ENCODE assay signal across 8 cellular contexts in genomic region chr10:60549686-60550085, GRCh38.
DNase-seq lines count a peak whose midpoint lies in the region; ATAC-seq and TF ChIP-seq lines count a peak whose summit lies in the region.

No MANE protein-coding gene starts in this region.

- TF ChIP-seq EP300 in gastroesophageal sphincter (IDR thresholded peaks at IDR 0.05) = no peak

- no peaks in the 10 kb centered on the region for H4K20me1 ChIP-seq in MM.1S (ENCODE audit: insufficient read depth, low read length)

- DNase-seq in NCI-H2171 treated with DMSO at 0.1 percent for 48 hours (lab: John Stamatoyannopoulos, UW) (peak; percentile 27), NCI-H2171 (lab: John Stamatoyannopoulos, UW) (no peak), MM.1S (peak; percentile 55), cerebellar cortex (ENCODE audit: low spot score) (peak; percentile 44), retinal pigment epithelial cell (ENCODE audit: low read depth) (no peak)

- TF ChIP-seq POLR2A in gastroesophageal sphincter (IDR thresholded peaks at IDR 0.05) = no peak

- H2AFZ ChIP-seq in MM.1S (ENCODE audit: low read length) = no peak overlapping the region

- H3K9me3 ChIP-seq in MM.1S (replicated peaks; ENCODE audit: insufficient read depth, low read length) (no peaks in the 10 kb centered on the region), gastroesophageal sphincter (no peaks in the 10 kb centered on the region)

- no peak overlapping the region for H3K4me2 ChIP-seq in MM.1S (ENCODE audit: low read depth, low read length)

- H3F3A ChIP-seq in MM.1S (ENCODE audit: insufficient read depth, low read length) = no peaks in the 10 kb centered on the region

- H3K36me3 ChIP-seq in MM.1S (replicated peaks; ENCODE audit: insufficient read depth, low read length) (no peaks in the 10 kb centered on the region), gastroesophageal sphincter (no peaks in the 10 kb centered on the region)

- H3K4me3 ChIP-seq in MM.1S (ENCODE audit: low read length) = no peak overlapping the region
- no peak overlapping the region for H3K4me3 ChIP-seq in retinal pigment epithelial cell (ENCODE audit: low read length)
- no peak overlapping the region for H3K4me3 ChIP-seq in gastroesophageal sphincter

- H3K4me1 ChIP-seq in MM.1S (ENCODE audit: low read length) (no peaks in the 10 kb centered on the region), gastroesophageal sphincter (no peaks in the 10 kb centered on the region)

- H3K27me3 ChIP-seq in MM.1S (replicated peaks; ENCODE audit: insufficient read depth, low read length) (no peaks in the 10 kb centered on the region), gastroesophageal sphincter (no peaks in the 10 kb centered on the region)

- TF ChIP-seq CTCF in MM.1S (IDR thresholded peaks at IDR 0.05; ENCODE audit: low read length) (peak; percentile 56), retinal pigment epithelial cell (conservative IDR thresholded peaks at IDR 0.05; ENCODE audit: low read depth, low read length) (peak; percentile 51), gastroesophageal sphincter (IDR thresholded peaks at IDR 0.05) (no peak)

- WGBS in gastroesophageal sphincter (ENCODE audit: low coverage in 1 of 2), 2 donors = 46 to 80% methylated on average over 1 of the region's 1 CpG

- H3K27ac ChIP-seq in MM.1S (ENCODE audit: low read length) (no peak overlapping the region), gastroesophageal sphincter (no peak overlapping the region)

- H3K9me2 ChIP-seq in MM.1S (replicated peaks; ENCODE audit: insufficient read depth, low read length) = no peaks in the 10 kb centered on the region

- ATAC-seq in HG03108 (IDR thresholded peaks at IDR 0.05; ENCODE audit: unreplicated experiment) (no peak), HG02588 (IDR thresholded peaks at IDR 0.05; ENCODE audit: unreplicated experiment) (no peak), gastroesophageal sphincter (no peak)

- no peak overlapping the region for H3K9ac ChIP-seq in MM.1S (ENCODE audit: low read length)

- H3K79me2 ChIP-seq in MM.1S (ENCODE audit: low read length) = no peaks in the 10 kb centered on the region

Comparison
In these comparisons a context has a peak if more than half of its experiments do, and no peak if none do; other contexts are left out.
1. DNase-seq: peak in NCI-H2171 treated with DMSO at 0.1 percent for 48 hours (single experiment), MM.1S (single experiment) and cerebellar cortex (single experiment); none in NCI-H2171 (single experiment) and retinal pigment epithelial cell (single experiment).
2. CTCF ChIP-seq: peak in MM.1S (single experiment) and retinal pigment epithelial cell (single experiment); none in gastroesophageal sphincter (0 of 4).